Comparison of ENCODE assay signal across 19 cellular contexts in genomic region chr4:74166823-74167222, GRCh38.
"Had no signal": no experiment of that assay in that cellular context is flagged by ENCODE, and none has a peak within 500 bp of the region (broad histone marks: within the 10 kb centered on the region; RNA-seq: fewer than 3 reads in every experiment).

No MANE protein-coding gene starts in this region.

- H3K4me2 ChIP-seq: smooth muscle cell had no signal

- H3K9me3 ChIP-seq: esophagus squamous epithelium, prostate gland, right lobe of liver, thoracic aorta, upper lobe of left lung had no signal

- H3K27me3 ChIP-seq: cardiac muscle cell, esophagus squamous epithelium, right lobe of liver, upper lobe of left lung had no signal

- H3K4me3 ChIP-seq: cardiac muscle cell, esophagus squamous epithelium, lung, prostate gland, right lobe of liver, smooth muscle cell, thoracic aorta, upper lobe of left lung had no signal

- H3K36me3 ChIP-seq: cardiac muscle cell, prostate gland, right lobe of liver, thoracic aorta had no signal

- H3K27ac ChIP-seq: cardiac muscle cell, esophagus squamous epithelium, prostate gland, right lobe of liver, thoracic aorta, upper lobe of left lung had no signal

- DNase-seq: activated B cell treated with CpG ODN at 0.5 μM for 24 hours; activated CD4-positive, alpha-beta memory T cell treated with anti-CD3 and anti-CD28 coated beads for 36 hours; activated CD4-positive, alpha-beta T cell treated with anti-CD3 and anti-CD28 coated beads for 4 hours; activated gamma-delta T cell treated with Interleukin-2 at 50 U/mL for 16 hours; activated T-cell treated with anti-CD3 and anti-CD28 coated beads for 4 hours; amniotic stem cell; dermis blood vessel endothelial cell; effector memory CD4-positive, alpha-beta T cell; esophagus squamous epithelium; right lobe of liver; stimulated activated CD4-positive, alpha-beta T cell treated with anti-CD3 and anti-CD28 coated beads, Interleukin-4, amount 100 ng/mL, for 24 hours; upper lobe of left lung had no signal

- ATAC-seq: activated naive CD4-positive, alpha-beta T cell treated with anti-CD3 and anti-CD28 coated beads, Interleukin-2, amount 50 U/mL, for 72 hours; stimulated activated effector memory CD8-positive, alpha-beta T cell treated with anti-CD3 and anti-CD28 coated beads, Interleukin-12 subunit alpha, Interleukin-12 subunit beta, amount 100 ng/mL, for 72 hours had no signal

- H3K4me1 ChIP-seq: esophagus squamous epithelium, prostate gland, right lobe of liver, upper lobe of left lung had no signal
